ENCODE assay signal across 1 cellular context in genomic region chr6:122609881-122610689, GRCh38.
TF ChIP-seq lines count a peak whose summit lies in the region.

Gene PKIB, plus strand, starts transcription at chr6:122610405. Its CDS starts 107,390 bp downstream, at chr6:122717795.

TF ChIP-seq in WTC11, 78 proteins besides CTCF, POLR2A, EP300 and RAD21 (continued from another document and continues in another):
- TF ChIP-seq AFF4 (CRISPR knock-in tag; IDR thresholded peaks at IDR 0.05; ENCODE audit: borderline replicate concordance), result no peak; the same call in 1 of the 2 replicates
- no peak for TF ChIP-seq PRRX2 (CRISPR knock-in tag; IDR thresholded peaks at IDR 0.05)
- no peak for TF ChIP-seq ETV6 (CRISPR knock-in tag; IDR thresholded peaks at IDR 0.05)
- TF ChIP-seq ZBTB43 (CRISPR knock-in tag; IDR thresholded peaks at IDR 0.05), result peak; percentile 74; the same call in 1 of the 2 replicates
- no peak for TF ChIP-seq PREB (CRISPR knock-in tag; IDR thresholded peaks at IDR 0.05; ENCODE audit: borderline replicate concordance)
- 0 out of 2 replicates have a peak, but pooled peaks have one; percentile 20 for TF ChIP-seq FOXK1 (CRISPR knock-in tag; IDR thresholded peaks at IDR 0.05)
- TF ChIP-seq ZNF138 (CRISPR knock-in tag; conservative IDR thresholded peaks at IDR 0.05), result 0 out of 2 replicates have a peak, but pooled peaks have one; percentile 48
- TF ChIP-seq ERG (CRISPR knock-in tag; IDR thresholded peaks at IDR 0.05), result no peak
- TF ChIP-seq TCF7 (CRISPR knock-in tag; IDR thresholded peaks at IDR 0.05; ENCODE audit: low read depth), result no peak
- no peak for TF ChIP-seq GTF2I (CRISPR knock-in tag; conservative IDR thresholded peaks at IDR 0.05)
- no peak for TF ChIP-seq ZNF396 (CRISPR knock-in tag; IDR thresholded peaks at IDR 0.05; ENCODE audit: borderline replicate concordance)
- TF ChIP-seq ZSCAN18 (CRISPR knock-in tag; IDR thresholded peaks at IDR 0.05), result no peak
- no peak for TF ChIP-seq ATF6 (CRISPR knock-in tag; IDR thresholded peaks at IDR 0.05)
- no peak for TF ChIP-seq ZBTB21 (CRISPR knock-in tag; IDR thresholded peaks at IDR 0.05; ENCODE audit: borderline replicate concordance)
- no peak for TF ChIP-seq ZMAT4 (CRISPR knock-in tag; IDR thresholded peaks at IDR 0.05)
- TF ChIP-seq ATF2 (CRISPR knock-in tag; IDR thresholded peaks at IDR 0.05; ENCODE audit: borderline replicate concordance, low read depth), result no peak
- TF ChIP-seq ZNF263 (CRISPR knock-in tag; IDR thresholded peaks at IDR 0.05; ENCODE audit: low read depth), result no peak
- TF ChIP-seq KAT7 (CRISPR knock-in tag; IDR thresholded peaks at IDR 0.05; ENCODE audit: borderline replicate concordance), result no peak
- no peak for TF ChIP-seq GRHL2 (CRISPR knock-in tag; IDR thresholded peaks at IDR 0.05; ENCODE audit: insufficient replicate concordance, severe bottlenecking)
- TF ChIP-seq PRDM15 (CRISPR knock-in tag; IDR thresholded peaks at IDR 0.05), result no peak; the same call in 1 of the 2 replicates
- no peak for TF ChIP-seq NR2C2 (CRISPR knock-in tag; IDR thresholded peaks at IDR 0.05)
- no peak for TF ChIP-seq CREM (CRISPR knock-in tag; IDR thresholded peaks at IDR 0.05)
- TF ChIP-seq FOXP1 (CRISPR knock-in tag; IDR thresholded peaks at IDR 0.05; ENCODE audit: borderline replicate concordance), result 0 out of 2 replicates have a peak, but pooled peaks have one; percentile 38
- no peak for TF ChIP-seq ZNF423 (CRISPR knock-in tag; IDR thresholded peaks at IDR 0.05)
- no peak for TF ChIP-seq E2F5 (CRISPR knock-in tag; IDR thresholded peaks at IDR 0.05)
- TF ChIP-seq ZNF532 (CRISPR knock-in tag; IDR thresholded peaks at IDR 0.05; ENCODE audit: borderline replicate concordance), result no peak
- no peak for TF ChIP-seq ZNF232 (CRISPR knock-in tag; IDR thresholded peaks at IDR 0.05)
- TF ChIP-seq FOXJ3 (CRISPR knock-in tag; IDR thresholded peaks at IDR 0.05; ENCODE audit: borderline replicate concordance), result no peak
- TF ChIP-seq MAX (CRISPR knock-in tag; IDR thresholded peaks at IDR 0.05), result peak; percentile 63
- TF ChIP-seq ZNF671 (CRISPR knock-in tag; IDR thresholded peaks at IDR 0.05), result no peak
